In the genomic region with DNA sequence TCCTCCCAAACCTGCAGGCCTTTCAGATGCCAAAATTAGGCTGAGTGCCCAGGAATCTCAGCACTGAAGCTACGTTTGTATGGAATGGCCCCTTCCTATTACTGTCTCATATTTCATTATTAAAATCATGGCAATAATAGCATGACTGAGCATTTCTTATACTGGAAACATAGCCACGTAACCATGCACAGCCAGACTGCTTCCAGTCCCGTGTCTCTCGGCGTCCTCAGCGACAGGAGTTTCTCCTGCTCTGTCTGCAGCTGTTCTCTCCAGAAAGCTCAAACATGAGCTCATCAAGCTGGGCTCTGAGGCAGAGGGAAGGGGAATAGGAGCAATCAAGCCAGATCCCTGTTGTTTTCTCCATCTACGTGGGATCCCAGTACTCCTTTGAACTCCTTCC, we compare ENCODE assay signal across 22 cellular contexts.
DNase-seq lines count a peak whose midpoint lies in the region; ATAC-seq, FAIRE-seq and TF ChIP-seq lines count a peak whose summit lies in the region.
"Had no signal": no experiment of that assay in that cellular context is flagged by ENCODE, and none has a peak within 500 bp of the region (broad histone marks: within the 10 kb centered on the region; RNA-seq: fewer than 3 reads in every experiment).

No MANE protein-coding gene starts in this region.

- intact Hi-C loops in HepG2 (cut with micrococcal nuclease; ENCODE audit: unreplicated experiment) (no loop called here), right lobe of liver (cut with DNase I) (no loop called here), testis (cut with DNase I; ENCODE audit: low total_unique reads) (no loop called here)

- CTCF ChIA-PET in HepG2 (lab: Yijun Ruan, JAX; ENCODE audit: low intra/inter-chr PET ratio, low total read pairs) = no interaction called here

- ATAC-seq in HepG2 (no peak), right lobe of liver (no peak)
- ATAC-seq in activated T-cell treated with anti-CD3 and anti-CD28 coated beads, Interleukin-2, amount 50 U/mL, for 72 hours (replicated peaks in 1 of 2) = no peak
- ATAC-seq: naive thymus-derived CD8-positive, alpha-beta T cell; upper lobe of right lung had no signal

- no TSS peak for BruUV-seq in HepG2 (replicated peaks; lab: Mats Ljungman, UMichigan)

- TF ChIP-seq CTCF in HepG2 (CRISPR knock-in tag; IDR thresholded peaks at IDR 0.05) = no peak
- TF ChIP-seq CTCF in right lobe of liver (IDR thresholded peaks at IDR 0.05) = no peak
- TF ChIP-seq CTCF in fibroblast of lung (conservative IDR thresholded peaks at IDR 0.05 in 1 of 2, IDR thresholded peaks at IDR 0.05 in 1 of 2; ENCODE audit: low read depth in 1 of 2, low read length in 2 of 2) = no peak
- no peak for TF ChIP-seq CTCF in nephron (IDR thresholded peaks at IDR 0.05; ENCODE audit: unreplicated experiment in 3 of 3)
- TF ChIP-seq CTCF in type B pancreatic cell (conservative IDR thresholded peaks at IDR 0.05) = no peak
- no peak for TF ChIP-seq CTCF in testis (IDR thresholded peaks at IDR 0.05)

- H3K27ac Mint-ChIP-seq in nephron = peak overlapping the region; percentile 71 to 92 (median 89)
- H3K27ac Mint-ChIP-seq in type B pancreatic cell = peak overlapping the region; percentile 52
- no peak overlapping the region for H3K27ac Mint-ChIP-seq in activated T-cell treated with anti-CD3 and anti-CD28 coated beads, Interleukin-2, amount 50 U/mL, for 72 hours
- H3K27ac Mint-ChIP-seq: activated CD4-positive, alpha-beta T cell treated with anti-CD3 and anti-CD28 coated beads, Interleukin-2, amount 10 ng/mL, durations not matched to agents 24 days and 14 days; CD4-positive, CD25-positive, alpha-beta regulatory T cell; naive thymus-derived CD8-positive, alpha-beta T cell had no signal

- H3K27ac ChIP-seq in HepG2 (ENCODE audit: extremely low read length, insufficient read depth, low read length) (no peak overlapping the region), right lobe of liver (no peak overlapping the region), fibroblast of lung (ENCODE audit: insufficient read depth, low read length) (peak overlapping the region; percentile 39), testis (no peak overlapping the region)
- H3K27ac ChIP-seq: ascending aorta, psoas muscle, upper lobe of right lung had no signal

- no peaks in the 10 kb centered on the region for H3K9me3 Mint-ChIP-seq in nephron
- peaks cover 10% of the 10 kb centered on the region for H3K9me3 Mint-ChIP-seq in type B pancreatic cell
- H3K9me3 Mint-ChIP-seq in activated T-cell treated with anti-CD3 and anti-CD28 coated beads, Interleukin-2, amount 50 U/mL, for 72 hours = peaks cover 3% of the 10 kb centered on the region in 2 donors

- no peaks in the 10 kb centered on the region for H3K36me3 Mint-ChIP-seq in nephron (ENCODE audit: low read depth)
- peaks cover 4% of the 10 kb centered on the region for H3K36me3 Mint-ChIP-seq in type B pancreatic cell
- H3K36me3 Mint-ChIP-seq in activated T-cell treated with anti-CD3 and anti-CD28 coated beads, Interleukin-2, amount 50 U/mL, for 72 hours (ENCODE audit: insufficient read depth in 2 of 2) = no peaks in the 10 kb centered on the region
- H3K36me3 Mint-ChIP-seq: CD4-positive, CD25-positive, alpha-beta regulatory T cell; naive thymus-derived CD8-positive, alpha-beta T cell had no signal

- H3K27me3 Mint-ChIP-seq in nephron (ENCODE audit: low read depth) = peaks cover 7% of the 10 kb centered on the region
- H3K27me3 Mint-ChIP-seq in type B pancreatic cell = no peaks in the 10 kb centered on the region
- H3K27me3 Mint-ChIP-seq in activated T-cell treated with anti-CD3 and anti-CD28 coated beads, Interleukin-2, amount 50 U/mL, for 72 hours (ENCODE audit: low read depth) = peaks cover 6% of the 10 kb centered on the region
- H3K27me3 Mint-ChIP-seq: activated CD4-positive, alpha-beta T cell treated with anti-CD3 and anti-CD28 coated beads, Interleukin-2, amount 10 ng/mL, durations not matched to agents 24 days and 14 days had no signal

- H3K79me2 ChIP-seq in HepG2 (ENCODE audit: insufficient read depth, low read length) = no peaks in the 10 kb centered on the region
- H3K79me2 ChIP-seq in fibroblast of lung (ENCODE audit: control insufficient read depth, insufficient read depth, low read length) = no peaks in the 10 kb centered on the region

- no peak overlapping the region for H3K9ac ChIP-seq in HepG2 (ENCODE audit: insufficient read depth, low read depth, low read length)
- H3K9ac ChIP-seq in fibroblast of lung (ENCODE audit: insufficient read depth, low read length) = no peak overlapping the region

- H3K4me3 ChIP-seq in HepG2 (replicated peaks in 1 of 3; ENCODE audit: insufficient read depth in 1 of 3, low read depth in 2 of 3, low read length in 3 of 3) (no peak overlapping the region), right lobe of liver (no peak overlapping the region), fibroblast of lung (replicated peaks in 1 of 4; ENCODE audit: control extremely low read depth in 1 of 4, insufficient read depth in 1 of 4, low read depth in 3 of 4, low read length in 4 of 4) (no peak overlapping the region), testis (no peak overlapping the region)
- H3K4me3 ChIP-seq: ascending aorta, lung, MG63, psoas muscle, upper lobe of right lung had no signal

- H3K4me1 Mint-ChIP-seq in nephron (peaks cover 39% of the 10 kb centered on the region), type B pancreatic cell (ENCODE audit: unreplicated experiment) (peaks cover 26% of the 10 kb centered on the region)
- H3K4me1 Mint-ChIP-seq in activated T-cell treated with anti-CD3 and anti-CD28 coated beads, Interleukin-2, amount 50 U/mL, for 72 hours (ENCODE audit: low read depth) = peaks cover 13% of the 10 kb centered on the region

- in situ Hi-C loops in HepG2 (cut with HindIII; ENCODE audit: extremely low pct_ligation_motif_present, low pct_unique_long_range_greater_than_20kb) = no loop called here

- FAIRE-seq in HepG2 (lab: Jason Lieb, UNC) = no peak
- FAIRE-seq: endothelial cell of umbilical vein had no signal

- H2AFZ ChIP-seq in HepG2 (ENCODE audit: low read length) (peak overlapping the region; percentile 44), fibroblast of lung (ENCODE audit: low read length) (peak overlapping the region; percentile 27)

- TF ChIP-seq POLR2A in HepG2 (IDR thresholded peaks at IDR 0.05; ENCODE audit: insufficient read depth in 1 of 2, low read depth in 2 of 2, low read length in 2 of 2) (no peak), right lobe of liver (IDR thresholded peaks at IDR 0.05) (no peak), testis (IDR thresholded peaks at IDR 0.05) (no peak)

- no peaks in the 10 kb centered on the region for H4K20me1 ChIP-seq in HepG2 (ENCODE audit: insufficient read depth, low read length)
- no peaks in the 10 kb centered on the region for H4K20me1 ChIP-seq in fibroblast of lung (ENCODE audit: control insufficient read depth, extremely low read depth, insufficient read depth, low read length)

- POLR2A ChIA-PET in HepG2 (lab: Yijun Ruan, JAX) = no interaction called here

- TF ChIP-seq RAD21 in HepG2 (CRISPR knock-in tag; IDR thresholded peaks at IDR 0.05) = no peak

- WGBS in HepG2 (ENCODE audit: low lambda C conversion rate) = 29% methylated on average over 7 of the region's 7 CpGs
- WGBS in right lobe of liver (ENCODE audit: insufficient coverage, low coverage, low lambda C conversion rate, missing lambda C conversion rate) = 73% methylated on average over 7 of the region's 7 CpGs
- 55 to 57% methylated on average over 7 of the region's 7 CpGs for WGBS in testis, 2 donors

- H3K4me2 ChIP-seq in HepG2 (ENCODE audit: low read depth, low read length) (no peak overlapping the region), fibroblast of lung (ENCODE audit: extremely low read depth, insufficient read depth, low read length) (no peak overlapping the region)

- H3K9me3 ChIP-seq in HepG2 (ENCODE audit: low read length) = no peaks in the 10 kb centered on the region
- no peaks in the 10 kb centered on the region for H3K9me3 ChIP-seq in right lobe of liver
- H3K9me3 ChIP-seq in fibroblast of lung (ENCODE audit: control insufficient read depth, insufficient read depth, low read depth, low read length) = no peaks in the 10 kb centered on the region
- no peaks in the 10 kb centered on the region for H3K9me3 ChIP-seq in testis
- H3K9me3 ChIP-seq: ascending aorta, MG63, psoas muscle, upper lobe of right lung had no signal

- H3K36me3 ChIP-seq in HepG2 (replicated peaks in 1 of 2; ENCODE audit: control insufficient read depth in 1 of 2, insufficient read depth in 2 of 2, low read length in 2 of 2) (no peaks in the 10 kb centered on the region), right lobe of liver (no peaks in the 10 kb centered on the region), fibroblast of lung (ENCODE audit: control insufficient read depth, insufficient read depth, low read length) (no peaks in the 10 kb centered on the region), testis (ENCODE audit: low read depth, missing control alignments) (no peaks in the 10 kb centered on the region)
- H3K36me3 ChIP-seq: ascending aorta, MG63, upper lobe of right lung had no signal

- no peak for DNase-seq in HepG2 (ENCODE audit: low spot score)
- DNase-seq in right lobe of liver = no peak
- DNase-seq in fibroblast of lung (ENCODE audit: low read depth in 2 of 2) = peak in 1 of 2 donors; percentile 68
- DNase-seq in type B pancreatic cell (ENCODE audit: extremely low spot score, unreplicated experiment) = no peak
- no peak for DNase-seq in testis
- no peak for DNase-seq in activated T-cell treated with anti-CD3 and anti-CD28 coated beads, Interleukin-2, amount 50 U/mL, for 72 hours
- DNase-seq in cerebellum (ENCODE audit: low spot score) = no peak
- DNase-seq: activated CD4-positive, alpha-beta T cell treated with anti-CD3 and anti-CD28 coated beads, Interleukin-2, amount 10 ng/mL, durations not matched to agents 24 days and 14 days; activated naive CD4-positive, alpha-beta T cell; CD4-positive, CD25-positive, alpha-beta regulatory T cell; cortex of kidney; DMS79; MG63; naive thymus-derived CD8-positive, alpha-beta T cell; NK-92 treated with Interleukin-12 subunit alpha and Interleukin-12 subunit beta, amount 100 ng/mL, for 24 hours; psoas muscle; stimulated activated naive CD4-positive, alpha-beta T cell treated with Interleukin-2 at 50 U/mL for 16 hours; upper lobe of right lung had no signal

- H3K4me3 Mint-ChIP-seq in nephron (peak overlapping the region in 1 of 3 experiments; percentile 1), type B pancreatic cell (no peak overlapping the region)
- H3K4me3 Mint-ChIP-seq in activated T-cell treated with anti-CD3 and anti-CD28 coated beads, Interleukin-2, amount 50 U/mL, for 72 hours = no peak overlapping the region
- H3K4me3 Mint-ChIP-seq: activated CD4-positive, alpha-beta T cell treated with anti-CD3 and anti-CD28 coated beads, Interleukin-2, amount 10 ng/mL, durations not matched to agents 24 days and 14 days; CD4-positive, CD25-positive, alpha-beta regulatory T cell; naive thymus-derived CD8-positive, alpha-beta T cell had no signal

- peaks cover 35% of the 10 kb centered on the region for H3K4me1 ChIP-seq in HepG2 (ENCODE audit: insufficient read depth, low read length)
- no peaks in the 10 kb centered on the region for H3K4me1 ChIP-seq in right lobe of liver
- H3K4me1 ChIP-seq in fibroblast of lung (ENCODE audit: control insufficient read depth, extremely low read depth, insufficient read depth, low read length) = peaks cover 9% of the 10 kb centered on the region
- no peaks in the 10 kb centered on the region for H3K4me1 ChIP-seq in testis
- H3K4me1 ChIP-seq: ascending aorta, psoas muscle, upper lobe of right lung had no signal

- no peak for TF ChIP-seq EP300 in HepG2 (IDR thresholded peaks at IDR 0.05; ENCODE audit: low read depth in 2 of 2, low read length in 2 of 2)
- no peak for TF ChIP-seq EP300 in HepG2 (CRISPR knock-in tag; IDR thresholded peaks at IDR 0.05; ENCODE audit: borderline replicate concordance)

- H3K27me3 ChIP-seq in HepG2 (ENCODE audit: control insufficient read depth in 1 of 2, insufficient read depth in 2 of 2, low read length in 2 of 2) = peaks cover 0 to 3% of the 10 kb centered on the region in 2 experiments; a peak in 2 of 5 replicates
- no peaks in the 10 kb centered on the region for H3K27me3 ChIP-seq in right lobe of liver
- no peaks in the 10 kb centered on the region for H3K27me3 ChIP-seq in fibroblast of lung (ENCODE audit: control insufficient read depth, insufficient read depth, low read length)
- no peaks in the 10 kb centered on the region for H3K27me3 ChIP-seq in testis
- H3K27me3 ChIP-seq: ascending aorta, MG63, upper lobe of right lung had no signal
